ENCODE assay signal across 8 cellular contexts in the genomic region with DNA sequence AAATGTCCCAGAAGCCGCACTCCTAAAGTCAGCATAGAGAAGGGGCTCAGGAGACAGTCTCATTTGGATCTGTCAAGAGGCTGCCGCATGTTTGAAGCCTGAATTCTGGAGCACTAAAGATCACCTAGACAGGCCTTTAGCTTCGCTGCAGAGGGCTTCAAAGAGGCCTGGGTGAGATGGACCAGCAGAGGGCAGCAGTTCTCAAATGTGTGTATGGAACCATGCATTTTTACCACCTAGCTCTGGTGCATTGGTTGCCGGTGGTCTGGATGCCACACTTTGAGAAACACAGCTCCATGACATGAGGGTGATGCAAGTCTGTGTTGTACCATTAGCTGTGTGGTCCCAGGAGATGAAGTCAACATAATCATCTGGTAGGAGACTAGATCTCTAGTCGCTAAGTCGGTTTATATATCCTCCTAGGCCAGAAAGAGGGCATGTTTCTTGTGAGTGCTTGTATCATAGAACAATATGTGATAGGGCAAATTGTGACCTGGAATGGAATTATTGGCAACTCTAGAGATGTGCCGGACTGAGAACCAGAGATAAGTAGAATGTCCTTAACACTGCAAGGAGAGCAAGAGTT.
DNase-seq lines count a peak whose midpoint lies in the region; ATAC-seq, FAIRE-seq and TF ChIP-seq lines count a peak whose summit lies in the region.

No MANE protein-coding gene starts in this region.

- no peak overlapping the region for H4K91ac ChIP-seq in H1 (replicated peaks; ENCODE audit: insufficient read length, low read length)

- no peak overlapping the region for H3K18ac ChIP-seq in H1 (ENCODE audit: extremely low read depth, low read length)

- H3K4me2 ChIP-seq in H1 (ENCODE audit: insufficient read depth in 1 of 2, low read depth in 2 of 2, low read length in 2 of 2): no peak overlapping the region

- no peak overlapping the region for H2AFZ ChIP-seq in H1 (ENCODE audit: low read length)

- WGBS in H1 (ENCODE audit: extremely low coverage in 1 of 2, insufficient coverage in 1 of 2, insufficient read length in 1 of 2, insufficient replicate concordance in 2 of 2, low coverage in 1 of 2, low lambda C conversion rate in 2 of 2, missing lambda C conversion rate in 1 of 2), 2 experiments: 66% methylated on average over 7 of the region's 7 CpGs; no CpG with 5 or more reads in 1 of the 2 experiments

- no peak overlapping the region for H4K8ac ChIP-seq in H1 (ENCODE audit: extremely low read depth, insufficient read depth, low read length)

- TF ChIP-seq POLR2A in H1 (IDR thresholded peaks at IDR 0.05; ENCODE audit: control extremely low read depth in 1 of 2, low read depth in 2 of 2, low read length in 2 of 2): no peak

- no peak overlapping the region for H2BK15ac ChIP-seq in H1 (ENCODE audit: low read length)

- POLR2A ChIA-PET in activated CD8-positive, alpha-beta T cell treated with anti-CD3 and anti-CD28 coated beads, Interleukin-2, amount 10 ng/mL, durations not matched to agents 7 days and 5 days (lab: Charles Lee): interaction anchor here (0.9 to 1.2 kb wide), 2 partner anchors 85 to 87 kb away, joined by 3 read pairs; partner anchors contain the start of genes ACOT13, ALDH5A1 and TDP2
- POLR2A ChIA-PET in H1 (lab: Charles Lee; ENCODE audit: partially characterized antibody): interaction anchor here (0.7 to 1.7 kb wide), 6 partner anchors 56 to 138 kb away, joined by 3 to 5 read pairs (median 4); partner anchors contain the start of genes ACOT13, C6orf62 and TDP2

- H3K14ac ChIP-seq in H1 (ENCODE audit: insufficient read length): no peak overlapping the region

- H3K9me3 Mint-ChIP-seq in activated CD8-positive, alpha-beta T cell treated with anti-CD3 and anti-CD28 coated beads, Interleukin-2, amount 10 ng/mL, durations not matched to agents 7 days and 5 days (ENCODE audit: insufficient read depth): no peaks in the 10 kb centered on the region

- TF ChIP-seq EP300 in H1 (IDR thresholded peaks at IDR 0.05; ENCODE audit: borderline replicate concordance in 1 of 2, low read depth in 2 of 2, low read length in 2 of 2): no peak

- DNase-seq in ACHN (peak; percentile 61), NCI-H82 treated with DMSO at 0.1 percent for 48 hours (lab: John Stamatoyannopoulos, UW; ENCODE audit: unreplicated experiment) (peak; percentile 72), H1 (ENCODE audit: low read depth in 1 of 2, low spot score in 2 of 2) (peak; percentile 54 to 88), middle frontal gyrus (ENCODE audit: extremely low spot score, low spot score) (peak; percentile 50)
- DNase-seq in activated CD8-positive, alpha-beta T cell treated with anti-CD3 and anti-CD28 coated beads, Interleukin-2, amount 10 ng/mL, durations not matched to agents 7 days and 5 days: peak; percentile 86
- peak; percentile 62 to 63 for DNase-seq in stimulated activated CD8-positive, alpha-beta memory T cell treated with anti-CD3 and anti-CD28 coated beads, Interleukin-4, amount 100 ng/mL, for 1 hour (ENCODE audit: low read depth in 2 of 2, low spot score in 1 of 2)

- in situ Hi-C loops in ACHN (cut with HindIII; ENCODE audit: low pct_ligation_motif_present, low pct_unique_long_range_greater_than_20kb, low sequenced_read_pairs): loop anchor here (25.0 kb wide), 1 partner anchor 506 kb away; no protein-coding TSS in a partner anchor

- peak; percentile 96 for FAIRE-seq in H1 (lab: Jason Lieb, UNC)

- TF ChIP-seq RAD21 in H1 (IDR thresholded peaks at IDR 0.05 in 1 of 2, conservative IDR thresholded peaks at IDR 0.05 in 1 of 2; ENCODE audit: low read depth in 2 of 2, low read length in 2 of 2): peak; percentile 80 to 88

- H3K4ac ChIP-seq in H1 (replicated peaks; ENCODE audit: insufficient read length, low read depth, low read length): no peak overlapping the region

- H2BK5ac ChIP-seq in H1 (ENCODE audit: low read depth, low read length): no peak overlapping the region

- H3K4me1 Mint-ChIP-seq in activated CD8-positive, alpha-beta T cell treated with anti-CD3 and anti-CD28 coated beads, Interleukin-2, amount 10 ng/mL, durations not matched to agents 7 days and 5 days (ENCODE audit: low read depth): peaks cover 6% of the 10 kb centered on the region

- no peaks in the 10 kb centered on the region for H3K36me3 ChIP-seq in H1 (ENCODE audit: control insufficient read depth in 2 of 4, insufficient read depth in 4 of 4, low read length in 3 of 4)

- H3K27ac ChIP-seq in H1 (ENCODE audit: low read depth, low read length): no peak overlapping the region

- no peak overlapping the region for H3K27ac Mint-ChIP-seq in activated CD8-positive, alpha-beta T cell treated with anti-CD3 and anti-CD28 coated beads, Interleukin-2, amount 10 ng/mL, durations not matched to agents 7 days and 5 days

- H2BK20ac ChIP-seq in H1 (ENCODE audit: low read length): no peak overlapping the region

- peak; percentile 68 to 91 (median 86) for TF ChIP-seq CTCF in H1 (IDR thresholded peaks at IDR 0.05; ENCODE audit: control extremely low read depth in 1 of 3, insufficient read depth in 1 of 3, low read depth in 1 of 3, low read length in 3 of 3)

- no peaks in the 10 kb centered on the region for H3K23me2 ChIP-seq in H1 (ENCODE audit: low read depth, low read length)

- H3K9me3 ChIP-seq in H1 (ENCODE audit: insufficient read depth in 2 of 2, low read depth in 1 of 2, low read length in 1 of 2): no peaks in the 10 kb centered on the region

- CTCF ChIA-PET in activated CD8-positive, alpha-beta T cell treated with anti-CD3 and anti-CD28 coated beads, Interleukin-2, amount 10 ng/mL, durations not matched to agents 7 days and 5 days (lab: Charles Lee): interaction anchor here (0.7 to 5.2 kb wide), 50 partner anchors 9 to 446 kb away, joined by 3 to 46 read pairs (median 5); partner anchors contain the start of genes ACOT13, ALDH5A1, C6orf62 and KIAA0319
- CTCF ChIA-PET in H1 (lab: Charles Lee; ENCODE audit: partially characterized antibody): interaction anchor here (0.6 to 11.1 kb wide), 42 partner anchors 9 to 436 kb away, joined by 3 to 99 read pairs (median 6); partner anchors contain the start of genes ACOT13, ALDH5A1, KIAA0319 and TDP2

- H3K4me1 ChIP-seq in H1 (replicated peaks in 1 of 4; ENCODE audit: control insufficient read depth in 3 of 4, insufficient read depth in 4 of 4, low read length in 3 of 4): peaks cover 0 to 2% (median 0%) of the 10 kb centered on the region in 4 experiments; a peak in 1 of 7 replicates

- H2BK12ac ChIP-seq in H1 (ENCODE audit: low read depth, low read length): no peak overlapping the region

- H3K36me3 Mint-ChIP-seq in activated CD8-positive, alpha-beta T cell treated with anti-CD3 and anti-CD28 coated beads, Interleukin-2, amount 10 ng/mL, durations not matched to agents 7 days and 5 days (ENCODE audit: low read depth): no peaks in the 10 kb centered on the region

- peaks cover 16% of the 10 kb centered on the region for H3K27me3 Mint-ChIP-seq in activated CD8-positive, alpha-beta T cell treated with anti-CD3 and anti-CD28 coated beads, Interleukin-2, amount 10 ng/mL, durations not matched to agents 7 days and 5 days (ENCODE audit: low read depth)

- H2BK120ac ChIP-seq in H1 (replicated peaks; ENCODE audit: low read depth, low read length): no peak overlapping the region

- H3K27me3 ChIP-seq in H1 (replicated peaks in 1 of 4; ENCODE audit: control insufficient read depth in 3 of 4, extremely low read depth in 1 of 4, insufficient read depth in 3 of 4, low read length in 3 of 4): no peaks in the 10 kb centered on the region

- ATAC-seq in GM18519 (IDR thresholded peaks at IDR 0.05; ENCODE audit: low FRiP score, unreplicated experiment): peak; percentile 60
- ATAC-seq in HG03520 (IDR thresholded peaks at IDR 0.05; ENCODE audit: unreplicated experiment): peak; percentile 79
- ATAC-seq in activated CD8-positive, alpha-beta T cell treated with anti-CD3 and anti-CD28 coated beads, Interleukin-2, amount 10 ng/mL, durations not matched to agents 7 days and 5 days: peak; percentile 88

- H3K56ac ChIP-seq in H1 (replicated peaks; ENCODE audit: insufficient read length, low read depth, low read length): no peak overlapping the region

- H2AK5ac ChIP-seq in H1 (ENCODE audit: low read depth, low read length): no peak overlapping the region

- no peak overlapping the region for H3K23ac ChIP-seq in H1 (ENCODE audit: insufficient read length)

- no peak overlapping the region for H3K4me3 ChIP-seq in H1 (ENCODE audit: extremely low read depth in 1 of 4, insufficient read depth in 2 of 4, low read depth in 3 of 4, low read length in 4 of 4)

- H3K79me2 ChIP-seq in H1 (ENCODE audit: control insufficient read depth in 1 of 2, insufficient read depth in 2 of 2, low read length in 2 of 2): no peaks in the 10 kb centered on the region

- H3K4me3 Mint-ChIP-seq in activated CD8-positive, alpha-beta T cell treated with anti-CD3 and anti-CD28 coated beads, Interleukin-2, amount 10 ng/mL, durations not matched to agents 7 days and 5 days: no peak overlapping the region

- H4K20me1 ChIP-seq in H1 (replicated peaks in 1 of 2; ENCODE audit: control insufficient read depth in 1 of 2, insufficient read depth in 2 of 2, low read length in 2 of 2): no peaks in the 10 kb centered on the region

- H3K9ac ChIP-seq in H1 (replicated peaks in 1 of 4; ENCODE audit: extremely low read depth in 1 of 4, low read depth in 3 of 4, low read length in 3 of 4): no peak overlapping the region

- H4K5ac ChIP-seq in H1 (ENCODE audit: insufficient read length, low read depth, low read length): no peak overlapping the region

- no peaks in the 10 kb centered on the region for H3K79me1 ChIP-seq in H1 (ENCODE audit: low read depth, low read length)

TF ChIP-seq in H1, 55 proteins besides CTCF, POLR2A, EP300 and RAD21:
- TF ChIP-seq, protein P1, sequence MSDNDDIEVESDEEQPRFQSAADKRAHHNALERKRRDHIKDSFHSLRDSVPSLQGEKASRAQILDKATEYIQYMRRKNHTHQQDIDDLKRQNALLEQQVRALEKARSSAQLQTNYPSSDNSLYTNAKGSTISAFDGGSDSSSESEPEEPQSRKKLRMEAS (IDR thresholded peaks at IDR 0.05): 0 out of 2 replicates have a peak, but pooled peaks have one; percentile 28
- TF ChIP-seq TAF1 (IDR thresholded peaks at IDR 0.05; ENCODE audit: low read depth, low read length): no peak
